In genomic region chr12:62259993-62260732, GRCh38 we compare ENCODE assay signal across 1 cellular context.
TF ChIP-seq lines count a peak whose summit lies in the region.

TSS of gene USP15 (plus strand) at chr12:62260404. CDS start at chr12:62260415, 11 bp downstream.

TF ChIP-seq in GM12878, 131 proteins besides CTCF, POLR2A, EP300 and RAD21 (continued from another document and continues in another):
- TF ChIP-seq RFX5 (IDR thresholded peaks at IDR 0.05; ENCODE audit: low read depth, low read length) (peak; percentile 68; the same call in 1 of the 2 replicates), NR2C2 (IDR thresholded peaks at IDR 0.05; ENCODE audit: borderline replicate concordance, control insufficient read depth, insufficient read length, low read depth) (no peak), MXI1 (IDR thresholded peaks at IDR 0.05; ENCODE audit: low read depth, low read length) (peak; percentile 87), TCF3 (IDR thresholded peaks at IDR 0.05; ENCODE audit: borderline replicate concordance, insufficient read depth, low read depth, low read length) (0 out of 2 replicates have a peak, but pooled peaks have one; percentile 38), CBX3 (IDR thresholded peaks at IDR 0.05; ENCODE audit: borderline replicate concordance, low read depth) (no peak), CREB1 (IDR thresholded peaks at IDR 0.05; ENCODE audit: low read depth) (peak; percentile 70), RELA (IDR thresholded peaks at IDR 0.05; ENCODE audit: borderline replicate concordance, partially characterized antibody) (peak; percentile 87), DPF2 (IDR thresholded peaks at IDR 0.05) (peak; percentile 39; the same call in 1 of the 2 replicates), CBFB (IDR thresholded peaks at IDR 0.05; ENCODE audit: low read depth) (peak; percentile 70; the same call in 1 of the 2 replicates), RELB (IDR thresholded peaks at IDR 0.05; ENCODE audit: low read depth) (peak; percentile 95), IKZF1 (conservative IDR thresholded peaks at IDR 0.05) (peak; percentile 93), RB1 (IDR thresholded peaks at IDR 0.05; ENCODE audit: borderline replicate concordance) (peak; percentile 93), POLR2AphosphoS5 (IDR thresholded peaks at IDR 0.05; ENCODE audit: low read length) (peak; percentile 94), SKIL (IDR thresholded peaks at IDR 0.05; ENCODE audit: low read depth, poor library complexity, severe bottlenecking) (peak; percentile 70), SRF (IDR thresholded peaks at IDR 0.05; ENCODE audit: low read depth in 2 of 2, low read length in 2 of 2) (0 out of 4 replicates have a peak, but pooled peaks of 1 of the 2 experiments have one; percentile 20), YBX1 (IDR thresholded peaks at IDR 0.05) (no peak), CBX5 (IDR thresholded peaks at IDR 0.05; ENCODE audit: low read depth) (peak; percentile 96; the same call in 1 of the 2 replicates), STAT1 (conservative IDR thresholded peaks at IDR 0.05) (peak; percentile 83), SMARCA5 (IDR thresholded peaks at IDR 0.05) (peak; percentile 80), ZNF592 (IDR thresholded peaks at IDR 0.05) (no peak), BRCA1 (IDR thresholded peaks at IDR 0.05; ENCODE audit: low read depth, low read length) (peak; percentile 26; the same call in 1 of the 2 replicates), BCLAF1 (IDR thresholded peaks at IDR 0.05) (peak; percentile 93), ATF7 (IDR thresholded peaks at IDR 0.05; ENCODE audit: low read depth) (peak; percentile 99), NR2C1 (IDR thresholded peaks at IDR 0.05) (peak; percentile 18; the same call in 1 of the 2 replicates), USF1 (IDR thresholded peaks at IDR 0.05; ENCODE audit: borderline replicate concordance, extremely low read length, insufficient read depth, low read depth, low read length) (no peak), HDAC2 (IDR thresholded peaks at IDR 0.05) (no peak), SMC3 (IDR thresholded peaks at IDR 0.05; ENCODE audit: borderline replicate concordance, low read length) (peak; percentile 32; the same call in 1 of the 2 replicates), TAF1 (IDR thresholded peaks at IDR 0.05; ENCODE audit: borderline replicate concordance, low read depth, low read length) (peak; percentile 94), SMAD5 (IDR thresholded peaks at IDR 0.05; ENCODE audit: low read depth) (peak; percentile 85), E2F4 (IDR thresholded peaks at IDR 0.05; ENCODE audit: low read depth, low read length) (peak; percentile 54; the same call in 1 of the 2 replicates), SREBF1 (IDR thresholded peaks at IDR 0.05; ENCODE audit: low read length) (peak; percentile 95), JUND (IDR thresholded peaks at IDR 0.05; ENCODE audit: low read depth, low read length) (peak; percentile 98), MEF2B (IDR thresholded peaks at IDR 0.05; ENCODE audit: partially characterized antibody, poor library complexity, severe bottlenecking) (peak; percentile 21), POU2F2 (IDR thresholded peaks at IDR 0.05; ENCODE audit: borderline replicate concordance, low read depth, low read length) (peak; percentile 16; the same call in 1 of the 3 replicates), RCOR1 (conservative IDR thresholded peaks at IDR 0.05; ENCODE audit: low read depth, low read length) (no peak), ZNF217 (IDR thresholded peaks at IDR 0.05) (no peak), NR2F1 (conservative IDR thresholded peaks at IDR 0.05) (peak; percentile 39; the same call in 1 of the 2 replicates), KLF5 (IDR thresholded peaks at IDR 0.05; ENCODE audit: partially characterized antibody) (peak; percentile 99), PML (IDR thresholded peaks at IDR 0.05; ENCODE audit: low read length) (peak; percentile 86; the same call in 1 of the 2 replicates), EED (IDR thresholded peaks at IDR 0.05; ENCODE audit: low read depth) (peak; percentile 37; the same call in 1 of the 2 replicates), NBN (IDR thresholded peaks at IDR 0.05) (peak; percentile 98), USF2 (IDR thresholded peaks at IDR 0.05; ENCODE audit: borderline replicate concordance, low read depth, low read length) (no peak), ZNF384 (IDR thresholded peaks at IDR 0.05; ENCODE audit: borderline replicate concordance, low read depth, low read length) (peak; percentile 18; the same call in 1 of the 2 replicates), RUNX3 (IDR thresholded peaks at IDR 0.05; ENCODE audit: low read length) (no peak; the same call in 1 of the 2 replicates), TARDBP (IDR thresholded peaks at IDR 0.05; ENCODE audit: borderline replicate concordance) (0 out of 2 replicates have a peak, but pooled peaks have one; percentile 71), POLR2AphosphoS2 (IDR thresholded peaks at IDR 0.05; ENCODE audit: low read depth, low read length) (peak; percentile 82; the same call in 1 of the 2 replicates), ZNF207 (IDR thresholded peaks at IDR 0.05; ENCODE audit: borderline replicate concordance) (peak; percentile 97), TCF12 (IDR thresholded peaks at IDR 0.05; ENCODE audit: low read depth, low read length) (no peak), CHD1 (IDR thresholded peaks at IDR 0.05; ENCODE audit: low read depth, low read length) (peak; percentile 99), BMI1 (IDR thresholded peaks at IDR 0.05; ENCODE audit: borderline replicate concordance) (no peak), IRF4 (IDR thresholded peaks at IDR 0.05; ENCODE audit: low read depth, low read length) (peak; percentile 69; the same call in 1 of the 2 replicates)
- TF ChIP-seq, protein P1, sequence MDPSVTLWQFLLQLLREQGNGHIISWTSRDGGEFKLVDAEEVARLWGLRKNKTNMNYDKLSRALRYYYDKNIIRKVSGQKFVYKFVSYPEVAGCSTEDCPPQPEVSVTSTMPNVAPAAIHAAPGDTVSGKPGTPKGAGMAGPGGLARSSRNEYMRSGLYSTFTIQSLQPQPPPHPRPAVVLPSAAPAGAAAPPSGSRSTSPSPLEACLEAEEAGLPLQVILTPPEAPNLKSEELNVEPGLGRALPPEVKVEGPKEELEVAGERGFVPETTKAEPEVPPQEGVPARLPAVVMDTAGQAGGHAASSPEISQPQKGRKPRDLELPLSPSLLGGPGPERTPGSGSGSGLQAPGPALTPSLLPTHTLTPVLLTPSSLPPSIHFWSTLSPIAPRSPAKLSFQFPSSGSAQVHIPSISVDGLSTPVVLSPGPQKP (IDR thresholded peaks at IDR 0.05; ENCODE audit: low read depth, low read length) = peak; percentile 76
